ENCODE assay signal across 27 cellular contexts in genomic region chr9:92931606-92932005, GRCh38. TPM values are rescaled to one million over a fixed set of nuclear protein-coding genes. Genes with fewer than 3 reads are reported as not detected.
"Had no signal": no experiment of that assay in that cellular context is flagged by ENCODE, and none has a peak within 500 bp of the region (broad histone marks: within the 10 kb centered on the region; RNA-seq: fewer than 3 reads in every experiment).

No MANE protein-coding gene starts in this region.

- H3K4me3 Mint-ChIP-seq: effector memory CD8-positive, alpha-beta T cell; mesothelial cell of epicardium; naive B cell; natural killer cell treated with Interleukin-12 subunit alpha and Interleukin-12 subunit beta and Interleukin-15 and Interleukin-18, amount 100 ng/mL, for 72 hours; neural progenitor cell; stimulated activated naive B cell treated with anti-CD40 and anti-IgM and Interleukin-4, amounts not matched to agents 10 μg/mL and 1 μg/mL and 100 μg/mL, for 72 hours; stimulated activated naive CD8-positive, alpha-beta T cell treated with anti-CD3 and anti-CD28 coated beads, Interleukin-15, Interleukin-2, amounts not matched to agents 100 ng/mL and 50 ng/mL, for 24 hours had no signal

- H3K4me1 ChIP-seq: gastrocnemius medialis, neural progenitor cell, right lobe of liver, transverse colon had no signal

- H3K4me1 Mint-ChIP-seq: mesothelial cell of epicardium; naive B cell; neural progenitor cell; stimulated activated naive B cell treated with anti-CD40 and anti-IgM and Interleukin-4, amounts not matched to agents 10 μg/mL and 1 μg/mL and 100 μg/mL, for 72 hours had no signal

- H3K27me3 Mint-ChIP-seq: effector memory CD8-positive, alpha-beta T cell; stimulated activated naive CD8-positive, alpha-beta T cell treated with anti-CD3 and anti-CD28 coated beads, Interleukin-15, Interleukin-2, amounts not matched to agents 100 ng/mL and 50 ng/mL, for 24 hours had no signal

- DNase-seq: cerebellar nuclear complex; cortex of kidney; effector memory CD8-positive, alpha-beta T cell; gastrocnemius medialis; head of caudate nucleus; kidney; mesenchymal stem cell; mucosa of descending colon; naive B cell; nucleus accumbens; ovary; retina; right lobe of liver; small intestine; stimulated activated CD4-positive, alpha-beta T cell treated with anti-CD3 and anti-CD28 coated beads, Interleukin-15, amount 100 ng/mL, for 24 hours; stimulated activated CD4-positive, alpha-beta T cell treated with anti-CD3 and anti-CD28 coated beads, Interleukin-2, amount 100 ng/mL, for 48 hours; stimulated activated naive B cell treated with anti-CD40 and anti-IgM and Interleukin-4, amounts not matched to agents 10 μg/mL and 1 μg/mL and 100 μg/mL, for 72 hours; transverse colon had no signal

- H3K9me3 Mint-ChIP-seq: effector memory CD8-positive, alpha-beta T cell; naive B cell; natural killer cell treated with Interleukin-12 subunit alpha and Interleukin-12 subunit beta and Interleukin-15 and Interleukin-18, amount 100 ng/mL, for 72 hours; neural progenitor cell; stimulated activated naive B cell treated with anti-CD40 and anti-IgM and Interleukin-4, amounts not matched to agents 10 μg/mL and 1 μg/mL and 100 μg/mL, for 72 hours; stimulated activated naive CD8-positive, alpha-beta T cell treated with anti-CD3 and anti-CD28 coated beads, Interleukin-15, Interleukin-2, amounts not matched to agents 100 ng/mL and 50 ng/mL, for 24 hours had no signal

- H3K9me3 ChIP-seq: gastrocnemius medialis, mucosa of descending colon, ovary, right lobe of liver, transverse colon had no signal

- H3K36me3 Mint-ChIP-seq: mesothelial cell of epicardium; naive B cell; natural killer cell treated with Interleukin-12 subunit alpha and Interleukin-12 subunit beta and Interleukin-15 and Interleukin-18, amount 100 ng/mL, for 72 hours; neural progenitor cell; stimulated activated naive B cell treated with anti-CD40 and anti-IgM and Interleukin-4, amounts not matched to agents 10 μg/mL and 1 μg/mL and 100 μg/mL, for 72 hours had no signal

- H3K4me3 ChIP-seq: gastrocnemius medialis, lung, mucosa of descending colon, neural progenitor cell, ovary, right lobe of liver, transverse colon had no signal

- H3K27me3 ChIP-seq: gastrocnemius medialis, neural progenitor cell, ovary, right lobe of liver, transverse colon had no signal

- H3K36me3 ChIP-seq: gastrocnemius medialis, neural progenitor cell, ovary, right lobe of liver, transverse colon had no signal

- H3K27ac ChIP-seq: gastrocnemius medialis, neural progenitor cell, ovary, right lobe of liver, transverse colon had no signal

- H3K27ac Mint-ChIP-seq: effector memory CD8-positive, alpha-beta T cell; mesothelial cell of epicardium; naive B cell; natural killer cell treated with Interleukin-12 subunit alpha and Interleukin-12 subunit beta and Interleukin-15 and Interleukin-18, amount 100 ng/mL, for 72 hours; neural progenitor cell; stimulated activated naive B cell treated with anti-CD40 and anti-IgM and Interleukin-4, amounts not matched to agents 10 μg/mL and 1 μg/mL and 100 μg/mL, for 72 hours; stimulated activated naive CD8-positive, alpha-beta T cell treated with anti-CD3 and anti-CD28 coated beads, Interleukin-15, Interleukin-2, amounts not matched to agents 100 ng/mL and 50 ng/mL, for 24 hours had no signal

RNA-seq across cellular contexts. Expression of gene FGD3, which starts 15.7 kb away (rescaled TPM):
- total RNA-seq: dermis microvascular lymphatic vessel endothelial cell, fibroblast of villous mesenchyme, glomerular endothelial cell, pulmonary artery endothelial cell had no signal
